8 cellular contexts compared by ENCODE assay signal in the genomic region with DNA sequence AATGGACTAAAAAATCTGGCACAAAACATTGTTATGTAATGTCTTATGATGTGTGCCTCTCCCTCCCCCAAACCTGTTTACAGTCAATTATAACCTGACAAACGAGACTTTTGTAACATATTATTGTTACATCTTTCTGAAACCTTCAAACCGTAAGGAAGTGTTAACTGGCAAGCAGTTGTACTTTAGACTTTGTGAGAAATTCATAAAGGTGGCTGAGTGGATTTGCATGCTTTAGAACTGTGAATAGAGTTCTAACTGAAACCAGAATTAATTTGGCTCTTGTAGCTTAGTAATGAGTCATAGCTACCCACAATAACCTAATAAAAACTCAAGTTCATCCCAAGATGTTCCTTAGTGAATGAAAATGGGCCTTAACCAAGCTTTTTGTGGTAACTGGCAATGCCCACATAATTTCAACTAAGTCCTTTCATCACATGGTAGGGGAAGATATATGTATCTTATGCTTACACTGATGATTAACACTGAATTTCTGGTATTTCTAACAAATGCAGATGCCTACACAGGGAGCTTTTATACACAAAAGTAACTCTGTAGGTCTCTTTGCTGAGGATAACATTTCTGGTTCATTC. TPM values are rescaled to one million over a fixed set of nuclear protein-coding genes. Genes with fewer than 3 reads are reported as not detected.
DNase-seq lines count a peak whose midpoint lies in the region; ATAC-seq, FAIRE-seq and TF ChIP-seq lines count a peak whose summit lies in the region.

No MANE protein-coding gene starts in this region.

- H3K9me3 ChIP-seq in A549 (no peaks in the 10 kb centered on the region), astrocyte (ENCODE audit: insufficient read depth, low read depth, low read length) (no peaks in the 10 kb centered on the region), gastrocnemius medialis (no peaks in the 10 kb centered on the region), upper lobe of right lung (no peaks in the 10 kb centered on the region), spleen (no peaks in the 10 kb centered on the region), MG63 (no peaks in the 10 kb centered on the region)

- H3K4me1 Mint-ChIP-seq in astrocyte (ENCODE audit: low read depth, unreplicated experiment): peaks cover 10% of the 10 kb centered on the region

- H3K79me2 ChIP-seq in astrocyte (ENCODE audit: insufficient read depth, low read length): no peaks in the 10 kb centered on the region

- DNase-seq in A549 (ENCODE audit: low read depth in 1 of 2, low spot score in 1 of 2): no peak
- DNase-seq in astrocyte (ENCODE audit: low read depth): peak; percentile 78
- DNase-seq in gastrocnemius medialis: no peak
- no peak for DNase-seq in upper lobe of right lung
- no peak for DNase-seq in spleen
- no peak for DNase-seq in MG63

- H2AFZ ChIP-seq in astrocyte (ENCODE audit: low read depth, low read length): no peak overlapping the region

- in situ Hi-C loops in gastrocnemius medialis (cut with MboI; ENCODE audit: low sequenced_read_pairs in 4 of 4): no loop called here

- H3K36me3 ChIP-seq in astrocyte (ENCODE audit: insufficient read depth, low read length) (peaks cover 9% of the 10 kb centered on the region), gastrocnemius medialis (peaks cover 0 to 49% of the 10 kb centered on the region in 2 donors), upper lobe of right lung (peaks cover 24% of the 10 kb centered on the region), spleen (peaks cover 0 to 81% (median 31%) of the 10 kb centered on the region in 6 donors), MG63 (peaks cover 14% of the 10 kb centered on the region)

- ATAC-seq in A549 (no peak), GM19023 (IDR thresholded peaks at IDR 0.05; ENCODE audit: unreplicated experiment) (peak; percentile 86), HG03064 (IDR thresholded peaks at IDR 0.05; ENCODE audit: low read depth, unreplicated experiment) (peak; percentile 84), gastrocnemius medialis (no peak), upper lobe of right lung (no peak)

- WGBS in A549 (ENCODE audit: missing lambda C conversion rate): 89% methylated on average over 2 of the region's 2 CpGs
- WGBS in spleen, 5 donors: 60 to 74% (median 61%) methylated on average over 2 of the region's 2 CpGs

- CTCF ChIA-PET in A549 (lab: Yijun Ruan, JAX): interaction anchor here (0.6 to 4.4 kb wide), 9 partner anchors 9 to 70 kb away, joined by 3 to 30 read pairs (median 5); no protein-coding TSS in a partner anchor

- H3K4me2 ChIP-seq in A549 (no peak overlapping the region), astrocyte (ENCODE audit: low read length) (no peak overlapping the region)

- FAIRE-seq in A549 (lab: Jason Lieb, UNC): no peak
- FAIRE-seq in astrocyte (lab: Jason Lieb, UNC): peak; percentile 87

- H3K4me1 ChIP-seq in A549: peaks cover 15% of the 10 kb centered on the region
- peaks cover 7% of the 10 kb centered on the region for H3K4me1 ChIP-seq in astrocyte (ENCODE audit: insufficient read depth, low read length)
- H3K4me1 ChIP-seq in gastrocnemius medialis: peaks cover 49 to 51% of the 10 kb centered on the region in 2 donors
- H3K4me1 ChIP-seq in upper lobe of right lung: no peaks in the 10 kb centered on the region
- H3K4me1 ChIP-seq in spleen: no peaks in the 10 kb centered on the region

- peaks cover 23% of the 10 kb centered on the region for H4K20me1 ChIP-seq in astrocyte (ENCODE audit: insufficient read depth, low read length)

- peaks cover 2% of the 10 kb centered on the region for H3K9me3 Mint-ChIP-seq in astrocyte (ENCODE audit: unreplicated experiment)

- intact Hi-C loops in gastrocnemius medialis (cut with DNase I; ENCODE audit: low total_unique reads): loop anchor here (2.0 kb wide), 1 partner anchor 19 kb away; no protein-coding TSS in a partner anchor
- intact Hi-C loops in upper lobe of right lung (cut with DNase I): no loop called here
- intact Hi-C loops in spleen (cut with DNase I; ENCODE audit: low total_unique reads): no loop called here

- TF ChIP-seq EP300 in A549 (IDR thresholded peaks at IDR 0.05): no peak

- H3K27me3 ChIP-seq in astrocyte (ENCODE audit: insufficient read depth, low read length): no peaks in the 10 kb centered on the region
- H3K27me3 ChIP-seq in gastrocnemius medialis: no peaks in the 10 kb centered on the region
- H3K27me3 ChIP-seq in upper lobe of right lung: no peaks in the 10 kb centered on the region
- no peaks in the 10 kb centered on the region for H3K27me3 ChIP-seq in spleen (replicated peaks in 1 of 7)
- no peaks in the 10 kb centered on the region for H3K27me3 ChIP-seq in MG63

- no peak overlapping the region for H3K4me3 ChIP-seq in A549
- H3K4me3 ChIP-seq in astrocyte (ENCODE audit: insufficient read depth, low read depth, low read length): no peak overlapping the region
- no peak overlapping the region for H3K4me3 ChIP-seq in gastrocnemius medialis
- H3K4me3 ChIP-seq in upper lobe of right lung: no peak overlapping the region
- no peak overlapping the region for H3K4me3 ChIP-seq in spleen
- no peak overlapping the region for H3K4me3 ChIP-seq in MG63

- H3K27ac ChIP-seq in A549: no peak overlapping the region
- no peak overlapping the region for H3K27ac ChIP-seq in astrocyte (ENCODE audit: low read depth, low read length)
- H3K27ac ChIP-seq in gastrocnemius medialis: peak overlapping the region in 3 of 4 donors; percentile 43 to 95 (median 89)
- no peak overlapping the region for H3K27ac ChIP-seq in upper lobe of right lung
- no peak overlapping the region for H3K27ac ChIP-seq in spleen

- no peak overlapping the region for H3K9ac ChIP-seq in astrocyte (ENCODE audit: low read length)

- H3K4me3 Mint-ChIP-seq in astrocyte (ENCODE audit: unreplicated experiment): no peak overlapping the region

- TF ChIP-seq CTCF in A549 (IDR thresholded peaks at IDR 0.05): no peak
- TF ChIP-seq CTCF in astrocyte (IDR thresholded peaks at IDR 0.05; ENCODE audit: insufficient read depth, low read depth, low read length): no peak
- TF ChIP-seq CTCF in gastrocnemius medialis (IDR thresholded peaks at IDR 0.05 in 4 of 5, conservative IDR thresholded peaks at IDR 0.05 in 1 of 5): no peak
- no peak for TF ChIP-seq CTCF in upper lobe of right lung (IDR thresholded peaks at IDR 0.05)
- no peak for TF ChIP-seq CTCF in spleen (IDR thresholded peaks at IDR 0.05 in 8 of 11, conservative IDR thresholded peaks at IDR 0.05 in 3 of 11)

- TF ChIP-seq POLR2A in A549 (IDR thresholded peaks at IDR 0.05; ENCODE audit: low read length): no peak
- no peak for TF ChIP-seq POLR2A in gastrocnemius medialis (IDR thresholded peaks at IDR 0.05)
- TF ChIP-seq POLR2A in spleen (IDR thresholded peaks at IDR 0.05): no peak

- no peak for TF ChIP-seq RAD21 in A549 (conservative IDR thresholded peaks at IDR 0.05 in 1 of 2, IDR thresholded peaks at IDR 0.05 in 1 of 2)

- POLR2A ChIA-PET in A549 (lab: Yijun Ruan, JAX): no interaction called here

- H3K36me3 Mint-ChIP-seq in astrocyte (ENCODE audit: low read depth, unreplicated experiment): peaks cover 11% of the 10 kb centered on the region

- no peaks in the 10 kb centered on the region for H3K27me3 Mint-ChIP-seq in astrocyte (ENCODE audit: low read depth, unreplicated experiment)

- H3K27ac Mint-ChIP-seq in astrocyte (ENCODE audit: unreplicated experiment): no peak overlapping the region

TF ChIP-seq in A549, 52 proteins besides CTCF, POLR2A, EP300 and RAD21 (continues in another document):
- TF ChIP-seq MAZ (IDR thresholded peaks at IDR 0.05; ENCODE audit: borderline replicate concordance, low read depth, low read length): no peak
- no peak for TF ChIP-seq MAFK (IDR thresholded peaks at IDR 0.05; ENCODE audit: partially characterized antibody)
- TF ChIP-seq SMC3 (IDR thresholded peaks at IDR 0.05): no peak

RNA-seq across cellular contexts. Expression of a gene that starts 29.7 kb away (rescaled TPM):
- polyA plus RNA-seq in A549 (2011; rRNA removed): 0.60 and 0.66 TPM in 2 replicates
- 0.13 TPM in 2 replicates for polyA plus RNA-seq in A549 (2012; cell fraction: cytosol; rRNA removed)
- 0.07 and 0.15 TPM in 2 replicates for polyA plus RNA-seq in A549 (2012; cell fraction: nucleus; rRNA removed)
- 0.18 to 0.25 TPM (median 0.21 TPM) in 3 replicates for polyA plus RNA-seq in A549 (2017; fragmentation: RNase III; extraction: RNeasy Plus Mini Kit Qiagen cat#74134 plus additional on column Dnase treatment)
- 0.21 and 0.24 TPM in 2 replicates for polyA minus RNA-seq in A549 (2011; rRNA and poly(A)+ RNA removed)
- 0.53 and 0.66 TPM in 2 replicates for total RNA-seq in astrocyte
- 1 to 10 TPM in 1 of 4 donors, under 1 TPM in 3; 0.12 to 2.0 (median 0.62) TPM for total RNA-seq in gastrocnemius medialis
- total RNA-seq in upper lobe of right lung: 1.8 TPM
- 1 to 10 TPM in 6 of 7 donors, under 1 TPM in 1; 0.67 to 2.2 (median 1.4) TPM for total RNA-seq in spleen
- under 1 TPM; 0.35 to 0.74 (median 0.61) TPM for polyA plus RNA-seq in spleen
- 0.25 and 2.0 TPM in 2 replicates for total RNA-seq in MG63 (2014; rRNA removed; shearing (Covaris generic); ENCODE audit: low replicate concordance)

RNA-seq across cellular contexts. Expression of a gene that starts 29.9 kb away (rescaled TPM):
- polyA plus RNA-seq in A549 (2011; rRNA removed) (213 and 230 TPM in 2 replicates), A549 (2017; fragmentation: RNase III; extraction: RNeasy Plus Mini Kit Qiagen cat#74134 plus additional on column Dnase treatment) (180 to 188 TPM (median 183 TPM) in 3 replicates), spleen (100 to 1,000 TPM; 152 to 228 (median 193) TPM)
- polyA plus RNA-seq in A549 (2012; cell fraction: cytosol; rRNA removed): 148 and 150 TPM in 2 replicates
- polyA plus RNA-seq in A549 (2012; cell fraction: nucleus; rRNA removed): 51.8 and 83.8 TPM in 2 replicates
- polyA minus RNA-seq in A549 (2011; rRNA and poly(A)+ RNA removed): 24.1 and 29.5 TPM in 2 replicates
- total RNA-seq in astrocyte (78.1 and 80.7 TPM in 2 replicates), gastrocnemius medialis (100 to 1,000 TPM in 2 of 4 donors, 10 to 100 TPM in 2; 76.4 to 145 (median 92.9) TPM), upper lobe of right lung (99.0 TPM), spleen (100 to 1,000 TPM in 4 of 7 donors, 10 to 100 TPM in 3; 77.9 to 131 (median 103) TPM)
- total RNA-seq in MG63 (2014; rRNA removed; shearing (Covaris generic); ENCODE audit: low replicate concordance): 33.5 and 59.1 TPM in 2 replicates

RNA-seq across cellular contexts. Expression of a gene that starts 51.3 kb away (rescaled TPM):
- polyA plus RNA-seq in A549 (2011; rRNA removed) (27.1 and 30.3 TPM in 2 replicates), A549 (2017; fragmentation: RNase III; extraction: RNeasy Plus Mini Kit Qiagen cat#74134 plus additional on column Dnase treatment) (13.8 to 15.1 TPM (median 14.7 TPM) in 3 replicates), spleen (1 to 10 TPM; 7.5 to 9.9 (median 8.3) TPM)
- polyA plus RNA-seq in A549 (2012; cell fraction: cytosol; rRNA removed): 7.9 and 10.0 TPM in 2 replicates
- 4.8 and 6.7 TPM in 2 replicates for polyA plus RNA-seq in A549 (2012; cell fraction: nucleus; rRNA removed)
- polyA minus RNA-seq in A549 (2011; rRNA and poly(A)+ RNA removed): 32.6 and 34.4 TPM in 2 replicates
- total RNA-seq in astrocyte (14.9 and 16.6 TPM in 2 replicates), gastrocnemius medialis (10 to 100 TPM; 27.6 to 85.8 (median 58.4) TPM), upper lobe of right lung (26.4 TPM), spleen (10 to 100 TPM; 20.1 to 27.3 (median 26.5) TPM)
- 4.4 and 11.0 TPM in 2 replicates for total RNA-seq in MG63 (2014; rRNA removed; shearing (Covaris generic); ENCODE audit: low replicate concordance)

Comparison
In these comparisons a context has a peak if more than half of its experiments do, and no peak if none do; other contexts are left out.
1. ATAC-seq: peak in GM19023 (single experiment) and HG03064 (single experiment); none in A549 (0 of 2), gastrocnemius medialis (0 of 2) and upper lobe of right lung (single experiment).
2. H3K27ac ChIP-seq: peak in gastrocnemius medialis (3 of 4); none in A549 (0 of 2), astrocyte (single experiment), upper lobe of right lung (single experiment) and spleen (0 of 8).